In the genomic region with DNA sequence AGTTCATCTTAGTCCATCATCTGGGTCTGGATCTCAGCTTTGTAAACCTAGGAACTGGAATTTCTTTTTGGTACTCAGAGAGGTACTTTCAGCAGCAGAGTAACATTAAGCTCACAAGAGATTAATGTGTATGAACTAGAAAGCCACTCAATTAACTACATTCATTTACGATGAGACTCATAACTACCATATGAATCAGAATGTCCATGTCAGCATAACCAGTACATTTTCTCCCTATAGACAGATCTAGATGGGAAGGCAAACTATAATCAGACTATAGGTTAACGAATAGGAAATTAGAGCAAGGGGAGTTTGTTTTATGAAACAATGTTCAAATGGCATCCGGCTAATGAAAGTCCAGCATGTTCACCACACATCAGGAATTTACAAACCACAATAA, we compare ENCODE assay signal across 30 cellular contexts.
"Had no signal": no experiment of that assay in that cellular context is flagged by ENCODE, and none has a peak within 500 bp of the region (broad histone marks: within the 10 kb centered on the region; RNA-seq: fewer than 3 reads in every experiment).

No MANE protein-coding gene starts in this region.

- H3K4me1 Mint-ChIP-seq: activated CD4-positive, alpha-beta T cell treated with anti-CD3 and anti-CD28 coated beads, Interleukin-2, amount 10 ng/mL, durations not matched to agents 7 days and 5 days; activated CD8-positive, alpha-beta memory T cell treated with anti-CD3 and anti-CD28 coated beads, Interleukin-2, amount 10 ng/mL, durations not matched to agents 7 days and 5 days; activated naive CD4-positive, alpha-beta T cell treated with anti-CD3 and anti-CD28 coated beads, Interleukin-2, amount 50 U/mL, for 24 hours; central memory CD8-positive, alpha-beta T cell; nephron progenitor cell had no signal

- H3K4me3 ChIP-seq: ascending aorta, breast epithelium, colonic mucosa, dorsolateral prefrontal cortex, esophagus squamous epithelium, gastroesophageal sphincter, mucosa of descending colon, pancreas, psoas muscle, skin epidermis, tibial artery had no signal

- ATAC-seq: activated CD8-positive, alpha-beta memory T cell treated with anti-CD3 and anti-CD28 coated beads, Interleukin-2, amount 10 ng/mL, durations not matched to agents 7 days and 5 days; activated CD8-positive, alpha-beta T cell treated with anti-CD3 and anti-CD28 coated beads for 36 hours; gastroesophageal sphincter; left colon; mucosa of descending colon; pancreas; psoas muscle; right cardiac atrium had no signal

- H3K9me3 ChIP-seq: ascending aorta, breast epithelium, colonic mucosa, esophagus squamous epithelium, mucosa of descending colon, pancreas, psoas muscle, tibial artery had no signal

- H3K27ac Mint-ChIP-seq: activated CD4-positive, alpha-beta T cell treated with anti-CD3 and anti-CD28 coated beads, Interleukin-2, amount 10 ng/mL, durations not matched to agents 7 days and 5 days; activated CD8-positive, alpha-beta memory T cell treated with anti-CD3 and anti-CD28 coated beads, Interleukin-2, amount 10 ng/mL, durations not matched to agents 7 days and 5 days; activated CD8-positive, alpha-beta T cell treated with anti-CD3 and anti-CD28 coated beads for 36 hours; activated naive CD4-positive, alpha-beta T cell treated with anti-CD3 and anti-CD28 coated beads, Interleukin-2, amount 50 U/mL, for 24 hours; nephron progenitor cell; stimulated activated naive CD8-positive, alpha-beta T cell treated with anti-CD3 and anti-CD28 coated beads, Interleukin-15, Interleukin-2, amounts not matched to agents 100 ng/mL and 50 ng/mL, for 24 hours had no signal

- DNase-seq: activated CD4-positive, alpha-beta T cell treated with anti-CD3 and anti-CD28 coated beads, Interleukin-2, amount 10 ng/mL, durations not matched to agents 7 days and 5 days; activated CD4-positive, CD25-positive, alpha-beta regulatory T cell treated with anti-CD3 and anti-CD28 coated beads, Interleukin-2, amount 50 U/mL, for 72 hours; activated CD8-positive, alpha-beta memory T cell treated with anti-CD3 and anti-CD28 coated beads, Interleukin-2, amount 10 ng/mL, durations not matched to agents 7 days and 5 days; activated CD8-positive, alpha-beta T cell treated with anti-CD3 and anti-CD28 coated beads for 36 hours; activated gamma-delta T cell treated with Interleukin-2 at 50 U/mL for 16 hours; activated T-cell treated with anti-CD3 and anti-CD28 coated beads for 4 hours; colonic mucosa; dorsolateral prefrontal cortex; esophagus squamous epithelium; head of caudate nucleus; hypothalamus; left colon; mesendoderm; mucosa of descending colon; nephron progenitor cell; pancreas; psoas muscle; right cardiac atrium; stimulated activated CD4-positive, alpha-beta T cell treated with anti-CD3 and anti-CD28 coated beads, Interleukin-1b, Interleukin-23, amount 100 ng/mL, for 48 hours; substantia nigra; T-helper 2 cell; tibial artery; WERI-Rb-1 had no signal

- H3K27me3 Mint-ChIP-seq: activated CD4-positive, alpha-beta T cell treated with anti-CD3 and anti-CD28 coated beads, Interleukin-2, amount 10 ng/mL, durations not matched to agents 7 days and 5 days; activated CD8-positive, alpha-beta memory T cell treated with anti-CD3 and anti-CD28 coated beads, Interleukin-2, amount 10 ng/mL, durations not matched to agents 7 days and 5 days; activated CD8-positive, alpha-beta T cell treated with anti-CD3 and anti-CD28 coated beads for 36 hours; activated naive CD4-positive, alpha-beta T cell treated with anti-CD3 and anti-CD28 coated beads, Interleukin-2, amount 50 U/mL, for 24 hours; central memory CD8-positive, alpha-beta T cell; stimulated activated naive CD8-positive, alpha-beta T cell treated with anti-CD3 and anti-CD28 coated beads, Interleukin-15, Interleukin-2, amounts not matched to agents 100 ng/mL and 50 ng/mL, for 24 hours had no signal

- H3K36me3 ChIP-seq: ascending aorta, breast epithelium, colonic mucosa, esophagus squamous epithelium, gastroesophageal sphincter, pancreas, tibial artery, WERI-Rb-1 had no signal

- H3K27ac ChIP-seq: ascending aorta, breast epithelium, colonic mucosa, dorsolateral prefrontal cortex, esophagus squamous epithelium, gastroesophageal sphincter, pancreas, psoas muscle, skin epidermis, tibial artery, WERI-Rb-1 had no signal

- H3K4me1 ChIP-seq: ascending aorta, breast epithelium, colonic mucosa, esophagus squamous epithelium, gastroesophageal sphincter, pancreas, psoas muscle, tibial artery had no signal

- H3K9me3 Mint-ChIP-seq: activated CD4-positive, alpha-beta T cell treated with anti-CD3 and anti-CD28 coated beads, Interleukin-2, amount 10 ng/mL, durations not matched to agents 7 days and 5 days; activated CD8-positive, alpha-beta T cell treated with anti-CD3 and anti-CD28 coated beads for 36 hours; activated naive CD4-positive, alpha-beta T cell treated with anti-CD3 and anti-CD28 coated beads, Interleukin-2, amount 50 U/mL, for 24 hours; central memory CD8-positive, alpha-beta T cell; nephron progenitor cell; stimulated activated naive CD8-positive, alpha-beta T cell treated with anti-CD3 and anti-CD28 coated beads, Interleukin-15, Interleukin-2, amounts not matched to agents 100 ng/mL and 50 ng/mL, for 24 hours had no signal

- H3K4me3 Mint-ChIP-seq: activated CD4-positive, alpha-beta T cell treated with anti-CD3 and anti-CD28 coated beads, Interleukin-2, amount 10 ng/mL, durations not matched to agents 7 days and 5 days; activated CD8-positive, alpha-beta memory T cell treated with anti-CD3 and anti-CD28 coated beads, Interleukin-2, amount 10 ng/mL, durations not matched to agents 7 days and 5 days; activated CD8-positive, alpha-beta T cell treated with anti-CD3 and anti-CD28 coated beads for 36 hours; activated naive CD4-positive, alpha-beta T cell treated with anti-CD3 and anti-CD28 coated beads, Interleukin-2, amount 50 U/mL, for 24 hours; central memory CD8-positive, alpha-beta T cell; nephron progenitor cell; stimulated activated naive CD8-positive, alpha-beta T cell treated with anti-CD3 and anti-CD28 coated beads, Interleukin-15, Interleukin-2, amounts not matched to agents 100 ng/mL and 50 ng/mL, for 24 hours had no signal

- H3K27me3 ChIP-seq: ascending aorta, breast epithelium, colonic mucosa, dorsolateral prefrontal cortex, esophagus squamous epithelium, gastroesophageal sphincter, pancreas, tibial artery had no signal
